ENCODE assay signal across 20 cellular contexts in genomic region chrX:32825009-32825408, GRCh38.
DNase-seq lines count a peak whose midpoint lies in the region; ATAC-seq, FAIRE-seq and TF ChIP-seq lines count a peak whose summit lies in the region.
"Had no signal": no experiment of that assay in that cellular context is flagged by ENCODE, and none has a peak within 500 bp of the region (broad histone marks: within the 10 kb centered on the region; RNA-seq: fewer than 3 reads in every experiment).

No MANE protein-coding gene starts in this region.

- TF ChIP-seq POLR2A in gastrocnemius medialis (IDR thresholded peaks at IDR 0.05) (no peak), right lobe of liver (IDR thresholded peaks at IDR 0.05) (no peak)

- H3K27me3 ChIP-seq in astrocyte (ENCODE audit: insufficient read depth, low read length): no peaks in the 10 kb centered on the region
- no peaks in the 10 kb centered on the region for H3K27me3 ChIP-seq in gastrocnemius medialis
- no peaks in the 10 kb centered on the region for H3K27me3 ChIP-seq in right lobe of liver

- DNase-seq in NCI-H748 (lab: John Stamatoyannopoulos, UW; ENCODE audit: unreplicated experiment) (peak; percentile 1), NCI-H748 treated with DMSO at 0.1 percent for 48 hours (lab: John Stamatoyannopoulos, UW) (no peak), NCI-H69 (lab: John Stamatoyannopoulos, UW) (peak; percentile 3), astrocyte (ENCODE audit: low read depth) (no peak), gastrocnemius medialis (no peak), right lobe of liver (no peak)
- DNase-seq: C1 segment of cervical spinal cord; Calu3; CD4-positive, alpha-beta memory T cell; COR-L47; DMS53; DMS79 treated with DMSO at 0.1 percent for 48 hours; GF-D8; GM23248; H7; HCEC 1CT had no signal

- intact Hi-C loops in gastrocnemius medialis (cut with DNase I; ENCODE audit: low total_unique reads): no loop called here
- intact Hi-C loops in right lobe of liver (cut with DNase I): no loop called here

- H3K9me3 Mint-ChIP-seq in astrocyte (ENCODE audit: unreplicated experiment): no peaks in the 10 kb centered on the region

- H3K27ac Mint-ChIP-seq in astrocyte (ENCODE audit: unreplicated experiment): no peak overlapping the region
- H3K27ac Mint-ChIP-seq: CD4-positive, alpha-beta memory T cell had no signal

- FAIRE-seq in astrocyte (lab: Jason Lieb, UNC): peak; percentile 73
- FAIRE-seq: GM12891, GM18507, H1 had no signal

- no peaks in the 10 kb centered on the region for H3K79me2 ChIP-seq in astrocyte (ENCODE audit: insufficient read depth, low read length)

- no peaks in the 10 kb centered on the region for H3K36me3 Mint-ChIP-seq in astrocyte (ENCODE audit: low read depth, unreplicated experiment)
- H3K36me3 Mint-ChIP-seq: CD4-positive, alpha-beta memory T cell had no signal

- in situ Hi-C loops in gastrocnemius medialis (cut with MboI; ENCODE audit: low sequenced_read_pairs in 4 of 4): no loop called here

- H3K36me3 ChIP-seq in astrocyte (ENCODE audit: insufficient read depth, low read length): no peaks in the 10 kb centered on the region
- no peaks in the 10 kb centered on the region for H3K36me3 ChIP-seq in gastrocnemius medialis
- H3K36me3 ChIP-seq in right lobe of liver: no peaks in the 10 kb centered on the region

- H3K4me1 Mint-ChIP-seq in astrocyte (ENCODE audit: low read depth, unreplicated experiment): no peaks in the 10 kb centered on the region
- H3K4me1 Mint-ChIP-seq: CD4-positive, alpha-beta memory T cell had no signal

- H3K27ac ChIP-seq in astrocyte (ENCODE audit: low read depth, low read length): no peak overlapping the region
- H3K27ac ChIP-seq in gastrocnemius medialis: peak overlapping the region; percentile 35 to 61 (median 51)
- H3K27ac ChIP-seq in right lobe of liver: no peak overlapping the region
- H3K27ac ChIP-seq: GM23248 had no signal

- H3K9ac ChIP-seq in astrocyte (ENCODE audit: low read length): no peak overlapping the region
- H3K9ac ChIP-seq: GM23248 had no signal

- no peak overlapping the region for H3K4me2 ChIP-seq in astrocyte (ENCODE audit: low read length)

- WGBS in right lobe of liver (ENCODE audit: insufficient coverage, low coverage, low lambda C conversion rate, missing lambda C conversion rate): 45% methylated on average over 2 of the region's 2 CpGs

- H3K9me3 ChIP-seq in astrocyte (ENCODE audit: insufficient read depth, low read depth, low read length): no peaks in the 10 kb centered on the region
- no peaks in the 10 kb centered on the region for H3K9me3 ChIP-seq in gastrocnemius medialis
- no peaks in the 10 kb centered on the region for H3K9me3 ChIP-seq in right lobe of liver

- H3K27me3 Mint-ChIP-seq in astrocyte (ENCODE audit: low read depth, unreplicated experiment): no peaks in the 10 kb centered on the region
- H3K27me3 Mint-ChIP-seq: CD4-positive, alpha-beta memory T cell had no signal

- H4K20me1 ChIP-seq in astrocyte (ENCODE audit: insufficient read depth, low read length): no peaks in the 10 kb centered on the region

- no peak overlapping the region for H2AFZ ChIP-seq in astrocyte (ENCODE audit: low read depth, low read length)
- H2AFZ ChIP-seq: GM23248 had no signal

- ATAC-seq in gastrocnemius medialis (peak; percentile 58 to 75), GM21576 (IDR thresholded peaks at IDR 0.05; ENCODE audit: unreplicated experiment) (no peak), right lobe of liver (no peak)

- H3K4me3 ChIP-seq in astrocyte (ENCODE audit: insufficient read depth, low read depth, low read length) (no peak overlapping the region), gastrocnemius medialis (no peak overlapping the region), right lobe of liver (no peak overlapping the region)
- H3K4me3 ChIP-seq: GM23248 had no signal

- no peak overlapping the region for H3K4me3 Mint-ChIP-seq in astrocyte (ENCODE audit: unreplicated experiment)
- H3K4me3 Mint-ChIP-seq: CD4-positive, alpha-beta memory T cell had no signal

- H3K4me1 ChIP-seq in astrocyte (ENCODE audit: insufficient read depth, low read length) (no peaks in the 10 kb centered on the region), gastrocnemius medialis (no peaks in the 10 kb centered on the region), right lobe of liver (no peaks in the 10 kb centered on the region)

- TF ChIP-seq CTCF in astrocyte (IDR thresholded peaks at IDR 0.05; ENCODE audit: insufficient read depth, low read depth, low read length): no peak
- no peak for TF ChIP-seq CTCF in gastrocnemius medialis (IDR thresholded peaks at IDR 0.05 in 4 of 5, conservative IDR thresholded peaks at IDR 0.05 in 1 of 5)
- no peak for TF ChIP-seq CTCF in right lobe of liver (IDR thresholded peaks at IDR 0.05)

Comparison
In these comparisons a context has a peak if more than half of its experiments do, and no peak if none do; other contexts are left out.
1. DNase-seq: peak in NCI-H748 (single experiment) and NCI-H69 (single experiment); none in NCI-H748 treated with DMSO at 0.1 percent for 48 hours (single experiment), astrocyte (single experiment), gastrocnemius medialis (0 of 2) and right lobe of liver (0 of 3).
2. H3K27ac ChIP-seq: peak in gastrocnemius medialis (4 of 4); none in astrocyte (single experiment) and right lobe of liver (0 of 3).
3. ATAC-seq: peak in gastrocnemius medialis (2 of 2); none in GM21576 (single experiment) and right lobe of liver (0 of 4).